9 cellular contexts compared by ENCODE assay signal in genomic region chr16:667780-668518, GRCh38. TPM values are rescaled to one million over a fixed set of nuclear protein-coding genes. Genes with fewer than 3 reads are reported as not detected.
DNase-seq lines count a peak whose midpoint lies in the region; ATAC-seq, FAIRE-seq and TF ChIP-seq lines count a peak whose summit lies in the region.
"Had no signal": no experiment of that assay in that cellular context is flagged by ENCODE, and none has a peak within 500 bp of the region (broad histone marks: within the 10 kb centered on the region; RNA-seq: fewer than 3 reads in every experiment).

Gene RHOT2, plus strand, starts transcription at chr16:668132. Its CDS starts 68 bp downstream, at chr16:668200.

- TF ChIP-seq RAD21 in HepG2 (CRISPR knock-in tag; IDR thresholded peaks at IDR 0.05) = peak; percentile 92

- H3K27me3 Mint-ChIP-seq in dendritic cell treated with granulocyte-macrophage colony-stimulating factor and Interleukin-4, amounts not matched to agents 40 ng/mL and 50 ng/mL, for 4 days = no peaks in the 10 kb centered on the region

- no peak for FAIRE-seq in HepG2 (lab: Jason Lieb, UNC)
- FAIRE-seq: colon had no signal

- peak; percentile 88 for ATAC-seq in GM19328 (IDR thresholded peaks at IDR 0.05; ENCODE audit: unreplicated experiment)
- ATAC-seq in HG03521 (IDR thresholded peaks at IDR 0.05; ENCODE audit: unreplicated experiment) = peak; percentile 84
- ATAC-seq in HepG2 = peak; percentile 91

- H3K4me2 ChIP-seq in HepG2 (ENCODE audit: low read depth, low read length) = peak within 1 kb of the TSS; percentile 92

- POLR2A ChIA-PET in BJ (lab: Charles Lee) = no interaction called here
- POLR2A ChIA-PET in HepG2 (lab: Yijun Ruan, JAX) = interaction anchor here (0.7 to 2.0 kb wide), 9 partner anchors 8 to 32 kb away, joined by 3 to 8 read pairs (median 5); partner anchors contain the start of genes METTL26, RHBDL1, STUB1 and WDR24

- H3K4me1 Mint-ChIP-seq in dendritic cell treated with granulocyte-macrophage colony-stimulating factor and Interleukin-4, amounts not matched to agents 40 ng/mL and 50 ng/mL, for 4 days (ENCODE audit: low read depth) = peaks cover 16% of the 10 kb centered on the region

- H2AFZ ChIP-seq in HepG2 (ENCODE audit: low read length) = peak within 1 kb of the TSS; percentile 83

- H3K9ac ChIP-seq in HepG2 (ENCODE audit: insufficient read depth, low read depth, low read length) = peak within 1 kb of the TSS; percentile 93

- H3K9me3 Mint-ChIP-seq in dendritic cell treated with granulocyte-macrophage colony-stimulating factor and Interleukin-4, amounts not matched to agents 40 ng/mL and 50 ng/mL, for 4 days = no peaks in the 10 kb centered on the region

- H3K36me3 Mint-ChIP-seq in dendritic cell treated with granulocyte-macrophage colony-stimulating factor and Interleukin-4, amounts not matched to agents 40 ng/mL and 50 ng/mL, for 4 days (ENCODE audit: low read depth) = peaks cover 45% of the 10 kb centered on the region

- DNase-seq in BJ (ENCODE audit: low read depth) (no peak), NCI-H748 (lab: John Stamatoyannopoulos, UW; ENCODE audit: unreplicated experiment) (peak; percentile 90), HepG2 (ENCODE audit: low spot score) (peak; percentile 77)
- peak; percentile 85 to 88 for DNase-seq in activated CD4-positive, alpha-beta T cell treated with anti-CD3 and anti-CD28 coated beads, Interleukin-2, amount 50 U/mL, for 24 hours (ENCODE audit: low read depth in 1 of 2, low spot score in 1 of 2)
- DNase-seq in stimulated activated CD4-positive, alpha-beta T cell treated with anti-CD3 and anti-CD28 coated beads, Interleukin-2, amount 100 ng/mL, for 48 hours = peak; percentile 94 to 96

- no peaks in the 10 kb centered on the region for H3K27me3 ChIP-seq in BJ (ENCODE audit: control insufficient read depth, insufficient read depth, low read length)
- H3K27me3 ChIP-seq in HepG2 (ENCODE audit: control insufficient read depth in 1 of 2, insufficient read depth in 2 of 2, low read length in 2 of 2) = no peaks in the 10 kb centered on the region

- H3K4me3 Mint-ChIP-seq in dendritic cell treated with granulocyte-macrophage colony-stimulating factor and Interleukin-4, amounts not matched to agents 40 ng/mL and 50 ng/mL, for 4 days = peak within 1 kb of the TSS; percentile 82

- peaks cover 18% of the 10 kb centered on the region for H3K4me1 ChIP-seq in HepG2 (ENCODE audit: insufficient read depth, low read length)

- H3K36me3 ChIP-seq in BJ (ENCODE audit: control insufficient read depth, insufficient read depth, low read length) (peaks cover 32% of the 10 kb centered on the region), HepG2 (replicated peaks in 1 of 2; ENCODE audit: control insufficient read depth in 1 of 2, insufficient read depth in 2 of 2, low read length in 2 of 2) (peaks cover 17 to 34% of the 10 kb centered on the region in 2 experiments; a peak in 4 of 5 replicates)

- H3K27ac Mint-ChIP-seq in dendritic cell treated with granulocyte-macrophage colony-stimulating factor and Interleukin-4, amounts not matched to agents 40 ng/mL and 50 ng/mL, for 4 days = peak within 1 kb of the TSS; percentile 84

- peak in 1 of 2 experiments; percentile 89; a peak in 3 of 4 replicates for TF ChIP-seq POLR2A in HepG2 (IDR thresholded peaks at IDR 0.05; ENCODE audit: insufficient read depth in 1 of 2, low read depth in 2 of 2, low read length in 2 of 2)

- CTCF ChIA-PET in BJ (lab: Yijun Ruan, JAX) (interaction anchor here (0.7 to 3.1 kb wide), 4 partner anchors 8 to 1190 kb away, joined by 3 to 20 read pairs (median 4); partner anchors contain the start of genes RHBDL1, STUB1 and WDR24), HepG2 (lab: Yijun Ruan, JAX; ENCODE audit: low intra/inter-chr PET ratio, low total read pairs) (interaction anchor here (1.0 to 1.4 kb wide), 3 partner anchors 9 to 18 kb away, joined by 3 to 4 read pairs (median 4); partner anchors contain the start of gene STUB1)

- in situ Hi-C loops in HepG2 (cut with HindIII; ENCODE audit: extremely low pct_ligation_motif_present, low pct_unique_long_range_greater_than_20kb) = no loop called here

- intact Hi-C loops in dendritic cell treated with granulocyte-macrophage colony-stimulating factor and Interleukin-4, amounts not matched to agents 40 ng/mL and 50 ng/mL, for 4 days (cut with micrococcal nuclease) = loop anchor here (1.0 kb wide), 1 partner anchor 89 kb away; no protein-coding TSS in a partner anchor
- intact Hi-C loops in HepG2 (cut with micrococcal nuclease; ENCODE audit: unreplicated experiment) = no loop called here

- peaks cover 17% of the 10 kb centered on the region for H3K79me2 ChIP-seq in HepG2 (ENCODE audit: insufficient read depth, low read length)

- no peaks in the 10 kb centered on the region for H3K9me3 ChIP-seq in HepG2 (ENCODE audit: low read length)

- TF ChIP-seq EP300 in HepG2 (IDR thresholded peaks at IDR 0.05; ENCODE audit: low read depth in 2 of 2, low read length in 2 of 2) (peak in 1 of 2 experiments; percentile 44; a peak in 1 of 4 replicates), HepG2 (CRISPR knock-in tag; IDR thresholded peaks at IDR 0.05; ENCODE audit: borderline replicate concordance) (peak; percentile 38; the same call in 1 of the 2 replicates)

- 3% methylated on average over 17 of the region's 78 CpGs for WGBS in HepG2 (ENCODE audit: low lambda C conversion rate)

- H4K20me1 ChIP-seq in HepG2 (ENCODE audit: insufficient read depth, low read length) = no peaks in the 10 kb centered on the region

- peak within 1 kb of the TSS; percentile 99 for H3K4me3 ChIP-seq in BJ (ENCODE audit: low read depth, low read length)
- peak within 1 kb of the TSS; percentile 87 to 96 (median 91) for H3K4me3 ChIP-seq in HepG2 (replicated peaks in 1 of 3; ENCODE audit: insufficient read depth in 1 of 3, low read depth in 2 of 3, low read length in 3 of 3)

- peak within 1 kb of the TSS; percentile 58 for H3K27ac ChIP-seq in HepG2 (ENCODE audit: extremely low read length, insufficient read depth, low read length)

- TF ChIP-seq CTCF in BJ (IDR thresholded peaks at IDR 0.05; ENCODE audit: insufficient read depth, low read depth, low read length) (peak; percentile 40), HepG2 (CRISPR knock-in tag; IDR thresholded peaks at IDR 0.05) (peak; percentile 91)

- BruUV-seq in HepG2 (replicated peaks; lab: Mats Ljungman, UMichigan) = no TSS peak

TF ChIP-seq in HepG2, 621 proteins besides CTCF, POLR2A, EP300 and RAD21 (continues in another document):
- TF ChIP-seq FIP1L1 (IDR thresholded peaks at IDR 0.05; ENCODE audit: borderline replicate concordance, insufficient read depth, low read depth, low read length) = no peak
- TF ChIP-seq ZFP90 (CRISPR knock-in tag; IDR thresholded peaks at IDR 0.05; ENCODE audit: borderline replicate concordance) = peak; percentile 48; the same call in 1 of the 2 replicates

RNA-seq across cellular contexts. Expression of gene RHOT2, which starts in this region (rescaled TPM):
- 37.1 and 81.7 TPM in 2 replicates for polyA plus RNA-seq in BJ (2011; rRNA removed)
- 20.6 and 37.4 TPM in 2 replicates for polyA minus RNA-seq in BJ (2011; rRNA and poly(A)+ RNA removed)
- total RNA-seq in HepG2 (2016; rRNA removed; fragmentation: Illumina TruSeq; extraction: Trizol) = 34.1 and 63.6 TPM in 2 replicates
- 17.1 and 18.2 TPM in 2 replicates for total RNA-seq in HepG2 (2016; cell fraction: cytosol; rRNA removed; fragmentation: Illumina TruSeq; extraction: Trizol; ENCODE audit: low read depth)
- total RNA-seq in HepG2 (2016; cell fraction: insoluble cytoplasmic fraction; rRNA removed; fragmentation: Illumina TruSeq; extraction: Trizol) = 29.4 and 68.9 TPM in 2 replicates
- 23.2 and 28.4 TPM in 2 replicates for total RNA-seq in HepG2 (2016; cell fraction: membrane; rRNA removed; fragmentation: Illumina TruSeq; extraction: Trizol)
- 78.3 and 79.1 TPM in 2 replicates for total RNA-seq in HepG2 (2016; cell fraction: nucleus; rRNA removed; fragmentation: Illumina TruSeq; extraction: Trizol)
- polyA plus RNA-seq in HepG2 (2011; rRNA removed) = 76.9 and 104 TPM in 2 replicates
- 24.1 and 52.3 TPM in 2 replicates for polyA plus RNA-seq in HepG2 (2011; cell fraction: cytosol; rRNA removed)
- polyA plus RNA-seq in HepG2 (2011; cell fraction: nucleus; rRNA removed) = 959 and 1,318 TPM in 2 replicates
- 36.6 and 59.1 TPM in 2 replicates for polyA plus RNA-seq in HepG2 (2012)
- polyA plus RNA-seq in HepG2 (2016; cell fraction: cytosol; fragmentation: Illumina TruSeq; extraction: Trizol; ENCODE audit: low read depth) = 14.1 and 16.7 TPM in 2 replicates
- 34.3 and 41.8 TPM in 2 replicates for polyA plus RNA-seq in HepG2 (2016; cell fraction: insoluble cytoplasmic fraction; fragmentation: Illumina TruSeq; extraction: Trizol; ENCODE audit: low read depth)
- 19.1 and 22.6 TPM in 2 replicates for polyA plus RNA-seq in HepG2 (2016; cell fraction: membrane; fragmentation: Illumina TruSeq; extraction: Trizol; ENCODE audit: low read depth)
- polyA plus RNA-seq in HepG2 (2016; cell fraction: nucleus; fragmentation: Illumina TruSeq; extraction: Trizol; ENCODE audit: insufficient read depth, low read depth) = 215 and 253 TPM in 2 replicates
- 36.6 and 76.1 TPM in 2 replicates for polyA minus RNA-seq in HepG2 (2011; rRNA and poly(A)+ RNA removed; ENCODE audit: low replicate concordance)
- 23.0 and 32.0 TPM in 2 replicates for polyA minus RNA-seq in HepG2 (2011; cell fraction: cytosol; rRNA and poly(A)+ RNA removed)
- 71.6 and 76.3 TPM in 2 replicates for polyA minus RNA-seq in HepG2 (2011; cell fraction: nucleus; rRNA and poly(A)+ RNA removed)
